Comparison of ENCODE assay signal across 12 cellular contexts in genomic region chr20:37727247-37727956, GRCh38. TPM values are rescaled to one million over a fixed set of nuclear protein-coding genes. Genes with fewer than 3 reads are reported as not detected.
DNase-seq lines count a peak whose midpoint lies in the region; ATAC-seq and TF ChIP-seq lines count a peak whose summit lies in the region.
"Had no signal": no experiment of that assay in that cellular context is flagged by ENCODE, and none has a peak within 500 bp of the region (broad histone marks: within the 10 kb centered on the region; RNA-seq: fewer than 3 reads in every experiment).

No MANE protein-coding gene starts in this region.

- H3K4me1 ChIP-seq in ectodermal cell (ENCODE audit: control insufficient read depth, insufficient read depth, low read length) (peaks cover 70% of the 10 kb centered on the region), liver (ENCODE audit: control insufficient read depth in 4 of 4, insufficient read depth in 4 of 4, low read length in 3 of 4) (peaks cover 11 to 63% (median 41%) of the 10 kb centered on the region in 4 donors), upper lobe of right lung (peaks cover 22% of the 10 kb centered on the region)

- peak in 1 of 2 donors; percentile 9 for TF ChIP-seq RAD21 in liver (IDR thresholded peaks at IDR 0.05)

- WGBS in ectodermal cell, 2 experiments, result 4 to 10% methylated on average over 4 of the region's 4 CpGs
- 85% methylated on average over 4 of the region's 4 CpGs for WGBS in liver

- H3K27ac ChIP-seq in ectodermal cell (ENCODE audit: insufficient read depth, low read depth, low read length, poor library complexity, severe bottlenecking) (peak overlapping the region; percentile 93), liver (ENCODE audit: low read depth in 1 of 2, low read length in 2 of 2) (peak overlapping the region in 1 of 2 donors; percentile 37), upper lobe of right lung (peak overlapping the region; percentile 43)

- no peaks in the 10 kb centered on the region for H3K36me3 ChIP-seq in ectodermal cell (ENCODE audit: control insufficient read depth, insufficient read depth, low read length)
- peaks cover 0 to 6% (median under 1%) of the 10 kb centered on the region in 4 donors for H3K36me3 ChIP-seq in liver (ENCODE audit: control insufficient read depth in 4 of 4, insufficient read depth in 3 of 4, low read depth in 1 of 4, low read length in 3 of 4)
- peaks cover 5% of the 10 kb centered on the region for H3K36me3 ChIP-seq in upper lobe of right lung

- H3K4me1 Mint-ChIP-seq in natural killer cell treated with Interleukin-12 subunit alpha and Interleukin-12 subunit beta and Interleukin-15 and Interleukin-18, amount 100 ng/mL, for 72 hours (ENCODE audit: low read depth in 2 of 2), result peaks cover 32 to 55% of the 10 kb centered on the region in 2 donors
- peaks cover 52 to 55% of the 10 kb centered on the region in 2 donors for H3K4me1 Mint-ChIP-seq in natural killer cell
- peaks cover 26% of the 10 kb centered on the region for H3K4me1 Mint-ChIP-seq in stimulated activated effector memory CD8-positive, alpha-beta T cell treated with anti-CD3 and anti-CD28 coated beads, Interleukin-12 subunit alpha, Interleukin-12 subunit beta, amount 100 ng/mL, for 72 hours

- peak; percentile 58 to 60 for ATAC-seq in natural killer cell treated with Interleukin-12 subunit alpha and Interleukin-12 subunit beta and Interleukin-15 and Interleukin-18, amount 100 ng/mL, for 72 hours
- no peak for ATAC-seq in natural killer cell
- peak; percentile 89 for ATAC-seq in upper lobe of right lung
- no peak for ATAC-seq in HG03039 (IDR thresholded peaks at IDR 0.05; ENCODE audit: unreplicated experiment)
- no peak for ATAC-seq in stimulated activated effector memory CD8-positive, alpha-beta T cell treated with anti-CD3 and anti-CD28 coated beads, Interleukin-12 subunit alpha, Interleukin-12 subunit beta, amount 100 ng/mL, for 72 hours

- no peak for DNase-seq in natural killer cell treated with Interleukin-12 subunit alpha and Interleukin-12 subunit beta and Interleukin-15 and Interleukin-18, amount 100 ng/mL, for 72 hours (ENCODE audit: low spot score)
- DNase-seq in natural killer cell (no peak), upper lobe of right lung (no peak), HPDE6-E6E7 (ENCODE audit: extremely low spot score) (no peak)
- DNase-seq in stimulated activated effector memory CD8-positive, alpha-beta T cell treated with anti-CD3 and anti-CD28 coated beads, Interleukin-12 subunit alpha, Interleukin-12 subunit beta, amount 100 ng/mL, for 72 hours (ENCODE audit: low spot score in 2 of 2), result no peak
- DNase-seq: activated CD4-positive, alpha-beta T cell treated with anti-CD3 and anti-CD28 coated beads for 1 hour; kidney; SHP77 had no signal

- peaks cover 8% of the 10 kb centered on the region for H3K36me3 Mint-ChIP-seq in natural killer cell treated with Interleukin-12 subunit alpha and Interleukin-12 subunit beta and Interleukin-15 and Interleukin-18, amount 100 ng/mL, for 72 hours
- no peaks in the 10 kb centered on the region for H3K36me3 Mint-ChIP-seq in natural killer cell
- peaks cover 7% of the 10 kb centered on the region for H3K36me3 Mint-ChIP-seq in stimulated activated effector memory CD8-positive, alpha-beta T cell treated with anti-CD3 and anti-CD28 coated beads, Interleukin-12 subunit alpha, Interleukin-12 subunit beta, amount 100 ng/mL, for 72 hours

- H3K4me3 ChIP-seq in ectodermal cell (ENCODE audit: insufficient read depth, low read depth, low read length) (no peak overlapping the region), liver (ENCODE audit: low read depth in 1 of 3, low read length in 3 of 3) (no peak overlapping the region), upper lobe of right lung (no peak overlapping the region)

- H3K9me3 ChIP-seq in ectodermal cell (ENCODE audit: control insufficient read depth, low read length) (no peaks in the 10 kb centered on the region), liver (ENCODE audit: control insufficient read depth in 4 of 4, low read length in 3 of 4) (no peaks in the 10 kb centered on the region), upper lobe of right lung (no peaks in the 10 kb centered on the region)

- H3K27me3 ChIP-seq in ectodermal cell (ENCODE audit: control insufficient read depth, insufficient read depth, low read length, poor library complexity, severe bottlenecking) (no peaks in the 10 kb centered on the region), liver (ENCODE audit: control insufficient read depth in 4 of 4, insufficient read depth in 4 of 4, low read length in 3 of 4) (no peaks in the 10 kb centered on the region), upper lobe of right lung (no peaks in the 10 kb centered on the region)

- no peak overlapping the region for H3K9ac ChIP-seq in liver (ENCODE audit: low read depth in 1 of 2, low read length in 2 of 2)

- no peaks in the 10 kb centered on the region for H3K27me3 Mint-ChIP-seq in natural killer cell treated with Interleukin-12 subunit alpha and Interleukin-12 subunit beta and Interleukin-15 and Interleukin-18, amount 100 ng/mL, for 72 hours
- no peaks in the 10 kb centered on the region for H3K27me3 Mint-ChIP-seq in natural killer cell (ENCODE audit: low read depth in 2 of 2)
- H3K27me3 Mint-ChIP-seq: activated naive CD8-positive, alpha-beta T cell had no signal

- H3K27ac Mint-ChIP-seq in natural killer cell treated with Interleukin-12 subunit alpha and Interleukin-12 subunit beta and Interleukin-15 and Interleukin-18, amount 100 ng/mL, for 72 hours, result peak overlapping the region; percentile 6 to 64
- H3K27ac Mint-ChIP-seq in natural killer cell, result no peak overlapping the region
- no peak overlapping the region for H3K27ac Mint-ChIP-seq in stimulated activated effector memory CD8-positive, alpha-beta T cell treated with anti-CD3 and anti-CD28 coated beads, Interleukin-12 subunit alpha, Interleukin-12 subunit beta, amount 100 ng/mL, for 72 hours
- H3K27ac Mint-ChIP-seq: activated naive CD8-positive, alpha-beta T cell had no signal

- H3K4me3 Mint-ChIP-seq in natural killer cell treated with Interleukin-12 subunit alpha and Interleukin-12 subunit beta and Interleukin-15 and Interleukin-18, amount 100 ng/mL, for 72 hours, result peak overlapping the region; percentile 28
- H3K4me3 Mint-ChIP-seq in natural killer cell, result no peak overlapping the region
- H3K4me3 Mint-ChIP-seq in stimulated activated effector memory CD8-positive, alpha-beta T cell treated with anti-CD3 and anti-CD28 coated beads, Interleukin-12 subunit alpha, Interleukin-12 subunit beta, amount 100 ng/mL, for 72 hours, result no peak overlapping the region
- H3K4me3 Mint-ChIP-seq: activated naive CD8-positive, alpha-beta T cell had no signal

- no peaks in the 10 kb centered on the region for H3K9me3 Mint-ChIP-seq in natural killer cell treated with Interleukin-12 subunit alpha and Interleukin-12 subunit beta and Interleukin-15 and Interleukin-18, amount 100 ng/mL, for 72 hours
- H3K9me3 Mint-ChIP-seq in natural killer cell, result no peaks in the 10 kb centered on the region
- no peaks in the 10 kb centered on the region for H3K9me3 Mint-ChIP-seq in stimulated activated effector memory CD8-positive, alpha-beta T cell treated with anti-CD3 and anti-CD28 coated beads, Interleukin-12 subunit alpha, Interleukin-12 subunit beta, amount 100 ng/mL, for 72 hours

- no peak for TF ChIP-seq CTCF in natural killer cell (IDR thresholded peaks at IDR 0.05)
- no peak for TF ChIP-seq CTCF in liver (IDR thresholded peaks at IDR 0.05; ENCODE audit: low read depth, low read length, missing input control)
- TF ChIP-seq CTCF in upper lobe of right lung (IDR thresholded peaks at IDR 0.05), result no peak

- intact Hi-C loops in natural killer cell (cut with micrococcal nuclease) (no loop called here), upper lobe of right lung (cut with DNase I) (no loop called here)

TF ChIP-seq in liver, 16 proteins besides CTCF, POLR2A, EP300 and RAD21 (continues in another document):
- TF ChIP-seq FOXA2 (IDR thresholded peaks at IDR 0.05) (peak; percentile 32), NR2F2 (IDR thresholded peaks at IDR 0.05) (peak; percentile 70), HNF4A (conservative IDR thresholded peaks at IDR 0.05) (peak; percentile 52 to 55), RXRA (IDR thresholded peaks at IDR 0.05) (peak; percentile 58 to 67), SP1 (IDR thresholded peaks at IDR 0.05) (peak; percentile 55), TAF1 (conservative IDR thresholded peaks at IDR 0.05) (no peak)
- TF ChIP-seq, protein P1, sequence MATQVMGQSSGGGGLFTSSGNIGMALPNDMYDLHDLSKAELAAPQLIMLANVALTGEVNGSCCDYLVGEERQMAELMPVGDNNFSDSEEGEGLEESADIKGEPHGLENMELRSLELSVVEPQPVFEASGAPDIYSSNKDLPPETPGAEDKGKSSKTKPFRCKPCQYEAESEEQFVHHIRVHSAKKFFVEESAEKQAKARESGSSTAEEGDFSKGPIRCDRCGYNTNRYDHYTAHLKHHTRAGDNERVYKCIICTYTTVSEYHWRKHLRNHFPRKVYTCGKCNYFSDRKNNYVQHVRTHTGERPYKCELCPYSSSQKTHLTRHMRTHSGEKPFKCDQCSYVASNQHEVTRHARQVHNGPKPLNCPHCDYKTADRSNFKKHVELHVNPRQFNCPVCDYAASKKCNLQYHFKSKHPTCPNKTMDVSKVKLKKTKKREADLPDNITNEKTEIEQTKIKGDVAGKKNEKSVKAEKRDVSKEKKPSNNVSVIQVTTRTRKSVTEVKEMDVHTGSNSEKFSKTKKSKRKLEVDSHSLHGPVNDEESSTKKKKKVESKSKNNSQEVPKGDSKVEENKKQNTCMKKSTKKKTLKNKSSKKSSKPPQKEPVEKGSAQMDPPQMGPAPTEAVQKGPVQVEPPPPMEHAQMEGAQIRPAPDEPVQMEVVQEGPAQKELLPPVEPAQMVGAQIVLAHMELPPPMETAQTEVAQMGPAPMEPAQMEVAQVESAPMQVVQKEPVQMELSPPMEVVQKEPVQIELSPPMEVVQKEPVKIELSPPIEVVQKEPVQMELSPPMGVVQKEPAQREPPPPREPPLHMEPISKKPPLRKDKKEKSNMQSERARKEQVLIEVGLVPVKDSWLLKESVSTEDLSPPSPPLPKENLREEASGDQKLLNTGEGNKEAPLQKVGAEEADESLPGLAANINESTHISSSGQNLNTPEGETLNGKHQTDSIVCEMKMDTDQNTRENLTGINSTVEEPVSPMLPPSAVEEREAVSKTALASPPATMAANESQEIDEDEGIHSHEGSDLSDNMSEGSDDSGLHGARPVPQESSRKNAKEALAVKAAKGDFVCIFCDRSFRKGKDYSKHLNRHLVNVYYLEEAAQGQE (IDR thresholded peaks at IDR 0.05), result no peak

RNA-seq across cellular contexts. Expression of gene CTNNBL1, which starts 33.6 kb away (rescaled TPM):
- total RNA-seq in natural killer cell treated with Interleukin-12 subunit alpha and Interleukin-12 subunit beta and Interleukin-15 and Interleukin-18, amount 100 ng/mL, for 72 hours, result 10 to 100 TPM; 80.9 to 95.9 TPM
- 10 to 100 TPM; 59.1 to 75.6 (median 67.6) TPM for total RNA-seq in natural killer cell
- 91.0 TPM for polyA plus RNA-seq in ectodermal cell (2013, experiment 1 of 4)
- 90.7 TPM for polyA plus RNA-seq in ectodermal cell (2013, experiment 2 of 4)
- polyA plus RNA-seq in ectodermal cell (2013, experiment 3 of 4), result 76.3 TPM
- polyA plus RNA-seq in ectodermal cell (2013, experiment 4 of 4), result 74.2 TPM
- total RNA-seq in liver, result 10 to 100 TPM; 19.5 to 21.2 TPM
- 10 to 100 TPM; 18.3 to 25.4 TPM for polyA plus RNA-seq in liver
- 52.8 TPM for total RNA-seq in upper lobe of right lung

Comparison
In these comparisons a context has a peak if more than half of its experiments do, and no peak if none do; other contexts are left out.
1. ATAC-seq: peak in natural killer cell treated with Interleukin-12 subunit alpha and Interleukin-12 subunit beta and Interleukin-15 and Interleukin-18, amount 100 ng/mL, for 72 hours (2 of 2) and upper lobe of right lung (single experiment); none in natural killer cell (0 of 3), HG03039 (single experiment) and stimulated activated effector memory CD8-positive, alpha-beta T cell treated with anti-CD3 and anti-CD28 coated beads, Interleukin-12 subunit alpha, Interleukin-12 subunit beta, amount 100 ng/mL, for 72 hours (single experiment).
2. H3K27ac Mint-ChIP-seq: peak in natural killer cell treated with Interleukin-12 subunit alpha and Interleukin-12 subunit beta and Interleukin-15 and Interleukin-18, amount 100 ng/mL, for 72 hours (2 of 2); none in natural killer cell (0 of 2) and stimulated activated effector memory CD8-positive, alpha-beta T cell treated with anti-CD3 and anti-CD28 coated beads, Interleukin-12 subunit alpha, Interleukin-12 subunit beta, amount 100 ng/mL, for 72 hours (single experiment).